In the genomic region with DNA sequence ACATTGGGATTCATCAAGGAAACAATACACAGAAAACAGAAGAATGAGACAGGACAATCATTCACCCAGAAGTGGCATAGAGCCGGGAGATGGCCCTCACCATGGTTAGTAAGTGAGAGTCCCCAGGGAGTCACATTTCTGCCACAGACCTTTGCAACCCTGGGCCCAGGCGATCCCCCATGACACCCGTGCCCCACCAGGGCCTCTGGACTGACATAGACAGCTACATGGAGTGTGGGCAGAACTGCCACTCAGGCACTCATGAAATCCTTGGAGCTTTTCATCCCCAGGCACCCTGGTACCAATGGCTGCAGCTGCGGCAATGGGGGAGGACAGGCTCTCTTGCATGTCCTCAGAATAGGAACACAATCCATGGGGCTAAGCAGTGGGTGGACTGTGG, we compare ENCODE assay signal across 22 cellular contexts.
DNase-seq lines count a peak whose midpoint lies in the region; ATAC-seq, FAIRE-seq and TF ChIP-seq lines count a peak whose summit lies in the region.
"Had no signal": no experiment of that assay in that cellular context is flagged by ENCODE, and none has a peak within 500 bp of the region (broad histone marks: within the 10 kb centered on the region; RNA-seq: fewer than 3 reads in every experiment).

No MANE protein-coding gene starts in this region.

- H3K79me1 ChIP-seq in neuronal stem cell (ENCODE audit: low read depth, low read length): no peaks in the 10 kb centered on the region

- H3K36me3 ChIP-seq in kidney (ENCODE audit: control insufficient read depth in 1 of 2, insufficient read depth in 2 of 2, low read length in 2 of 2) (no peaks in the 10 kb centered on the region), neuronal stem cell (replicated peaks in 1 of 2; ENCODE audit: control insufficient read depth in 2 of 2, insufficient read depth in 2 of 2, low read length in 2 of 2) (no peaks in the 10 kb centered on the region), mammary epithelial cell (ENCODE audit: insufficient read depth, low read length) (no peaks in the 10 kb centered on the region)
- H3K36me3 ChIP-seq: BLaER1 treated with 17β-estradiol and CSF1 and Interleukin-3, amounts not matched to agents 10 nM and 100 nM had no signal

- no peaks in the 10 kb centered on the region for H3K79me2 ChIP-seq in mammary epithelial cell (ENCODE audit: insufficient read depth, low read length)

- H3K4me3 ChIP-seq in kidney (ENCODE audit: low read length in 2 of 2) (no peak overlapping the region), neuronal stem cell (ENCODE audit: low read length in 2 of 2) (no peak overlapping the region), mammary epithelial cell (replicated peaks in 1 of 3; ENCODE audit: insufficient read depth in 1 of 3, low read depth in 2 of 3, low read length in 3 of 3) (no peak overlapping the region)
- H3K4me3 ChIP-seq: A549; BLaER1 treated with 17β-estradiol and CSF1 and Interleukin-3, amounts not matched to agents 10 nM and 100 nM; GM12878 had no signal

- H3K9me3 ChIP-seq in kidney (ENCODE audit: control insufficient read depth in 1 of 2, low read length in 2 of 2): no peaks in the 10 kb centered on the region
- peaks cover 0 to 9% of the 10 kb centered on the region in 2 donors for H3K9me3 ChIP-seq in neuronal stem cell (replicated peaks in 1 of 2; ENCODE audit: control insufficient read depth in 2 of 2, insufficient read depth in 1 of 2, low read depth in 1 of 2, low read length in 2 of 2)
- H3K9me3 ChIP-seq in mammary epithelial cell (replicated peaks; ENCODE audit: insufficient read depth, low read length): no peaks in the 10 kb centered on the region
- H3K9me3 ChIP-seq: A549, Caco-2 had no signal

- no peak overlapping the region for H3K23ac ChIP-seq in neuronal stem cell (ENCODE audit: low read depth, low read length, poor library complexity)

- ATAC-seq in sciatic nerve (peak; percentile 34), GM18498 (IDR thresholded peaks at IDR 0.05; ENCODE audit: unreplicated experiment) (no peak)
- ATAC-seq: A549; CD8-positive, alpha-beta T cell; GM12878 had no signal

- in situ Hi-C loops in mammary epithelial cell (cut with MboI; ENCODE audit: low sequenced_read_pairs in 2 of 2): loop anchor here in 1 of 2 donors (25.0 kb wide), 1 partner anchor 957 kb away; no protein-coding TSS in a partner anchor

- CTCF ChIA-PET in mammary epithelial cell (lab: Charles Lee; ENCODE audit: low non-redundant PET): no interaction called here

- H4K20me1 ChIP-seq in mammary epithelial cell (ENCODE audit: insufficient read depth, low read length): no peaks in the 10 kb centered on the region
- H4K20me1 ChIP-seq: BLaER1 treated with 17β-estradiol and CSF1 and Interleukin-3, amounts not matched to agents 10 nM and 100 nM had no signal

- H2BK120ac ChIP-seq in neuronal stem cell (ENCODE audit: low read depth, low read length): no peak overlapping the region

- H2BK5ac ChIP-seq in neuronal stem cell (ENCODE audit: low read length): no peak overlapping the region

- H4K91ac ChIP-seq in neuronal stem cell (ENCODE audit: low read depth, low read length, poor library complexity): no peak overlapping the region

- BruUV-seq in mammary epithelial cell (replicated peaks; lab: Mats Ljungman, UMichigan): no TSS peak

- dilution Hi-C loops in mammary epithelial cell (cut with HindIII; ENCODE audit: low sequenced_read_pairs): no loop called here

- no CpG with 5 or more reads among the region's 4 CpGs for WGBS in neuronal stem cell (ENCODE audit: extremely low coverage in 2 of 2, insufficient read length in 2 of 2, insufficient replicate concordance in 1 of 2), 2 donors
- WGBS in mammary epithelial cell (ENCODE audit: low coverage, missing lambda C conversion rate): 88% methylated on average over 4 of the region's 4 CpGs

- H3K27me3 ChIP-seq in neuronal stem cell (ENCODE audit: control insufficient read depth in 3 of 3, insufficient read depth in 3 of 3, low read depth in 1 of 3, low read length in 3 of 3): no peaks in the 10 kb centered on the region
- H3K27me3 ChIP-seq in mammary epithelial cell (ENCODE audit: insufficient read depth, low read length): no peaks in the 10 kb centered on the region
- H3K27me3 ChIP-seq: BLaER1 treated with 17β-estradiol and CSF1 and Interleukin-3, amounts not matched to agents 10 nM and 100 nM had no signal

- peak; percentile 60 for DNase-seq in kidney
- no peak for DNase-seq in neuronal stem cell (ENCODE audit: low spot score)
- DNase-seq in sciatic nerve (ENCODE audit: low spot score): no peak
- DNase-seq in cerebellum (ENCODE audit: low spot score): no peak
- no peak for DNase-seq in mammary epithelial cell
- DNase-seq: AML-193; Caco-2; Calu3; CD4-positive, alpha-beta T cell; CD8-positive, alpha-beta T cell; DND-41; EL; GDM1 had no signal

- H2BK12ac ChIP-seq in neuronal stem cell (ENCODE audit: low read length): no peak overlapping the region

- no peak overlapping the region for H3K14ac ChIP-seq in neuronal stem cell (ENCODE audit: low read length)

- H3K27ac ChIP-seq in kidney (ENCODE audit: low read depth in 2 of 2, low read length in 2 of 2) (no peak overlapping the region), neuronal stem cell (replicated peaks; ENCODE audit: low read length) (no peak overlapping the region), mammary epithelial cell (ENCODE audit: insufficient read depth, low read depth, low read length) (no peak overlapping the region)
- H3K27ac ChIP-seq: 22Rv1; A549; BLaER1 treated with 17β-estradiol and CSF1 and Interleukin-3, amounts not matched to agents 10 nM and 100 nM; C4-2B had no signal

- H3K4ac ChIP-seq in neuronal stem cell (ENCODE audit: low read length): no peak overlapping the region

- no peak overlapping the region for H2AK5ac ChIP-seq in neuronal stem cell (ENCODE audit: low read depth, low read length)

- H2AFZ ChIP-seq in neuronal stem cell (ENCODE audit: low read length): peak overlapping the region; percentile 92
- no peak overlapping the region for H2AFZ ChIP-seq in mammary epithelial cell (ENCODE audit: low read depth, low read length)

- H4K8ac ChIP-seq in neuronal stem cell (ENCODE audit: low read depth, low read length): no peak overlapping the region

- no peak overlapping the region for H2BK15ac ChIP-seq in neuronal stem cell (ENCODE audit: low read length)

- no peak for FAIRE-seq in kidney (lab: Jason Lieb, UNC)
- FAIRE-seq: A549, D721Med, GM12878, GM12892, GM19239 had no signal

- no peaks in the 10 kb centered on the region for H3K4me1 ChIP-seq in kidney (ENCODE audit: control insufficient read depth in 1 of 2, insufficient read depth in 1 of 2, low read depth in 1 of 2, low read length in 2 of 2)
- H3K4me1 ChIP-seq in neuronal stem cell (ENCODE audit: control insufficient read depth in 2 of 2, insufficient read depth in 1 of 2, low read depth in 1 of 2, low read length in 2 of 2): no peaks in the 10 kb centered on the region
- H3K4me1 ChIP-seq in mammary epithelial cell (ENCODE audit: insufficient read depth, low read length): no peaks in the 10 kb centered on the region
- H3K4me1 ChIP-seq: A549; BLaER1 treated with 17β-estradiol and CSF1 and Interleukin-3, amounts not matched to agents 10 nM and 100 nM; Caco-2 had no signal

- H3K18ac ChIP-seq in neuronal stem cell (ENCODE audit: low read length): no peak overlapping the region

- no peak overlapping the region for H3K4me2 ChIP-seq in neuronal stem cell (ENCODE audit: insufficient read depth, low read length, poor library complexity, severe bottlenecking)
- H3K4me2 ChIP-seq in mammary epithelial cell (ENCODE audit: insufficient read depth, low read depth, low read length): no peak overlapping the region
- H3K4me2 ChIP-seq: A549; BLaER1 treated with 17β-estradiol and CSF1 and Interleukin-3, amounts not matched to agents 10 nM and 100 nM had no signal

- H3K9ac ChIP-seq in kidney (ENCODE audit: low read length in 2 of 2) (no peak overlapping the region), neuronal stem cell (ENCODE audit: low read depth, low read length, poor library complexity) (no peak overlapping the region), mammary epithelial cell (ENCODE audit: insufficient read depth, low read length) (no peak overlapping the region)
- H3K9ac ChIP-seq: BLaER1 treated with 17β-estradiol and CSF1 and Interleukin-3, amounts not matched to agents 10 nM and 100 nM had no signal

- intact Hi-C loops in kidney (cut with DNase I) (no loop called here), sciatic nerve (cut with DNase I) (no loop called here), mammary epithelial cell (cut with micrococcal nuclease) (no loop called here)

- TF ChIP-seq CTCF in kidney (IDR thresholded peaks at IDR 0.05; ENCODE audit: borderline replicate concordance, extremely low read depth, insufficient read depth) (no peak), mammary epithelial cell (conservative IDR thresholded peaks at IDR 0.05 in 1 of 2, IDR thresholded peaks at IDR 0.05 in 1 of 2; ENCODE audit: extremely low read depth in 1 of 2, insufficient read depth in 1 of 2, low read depth in 1 of 2, low read length in 2 of 2) (no peak)
